In the genomic region with DNA sequence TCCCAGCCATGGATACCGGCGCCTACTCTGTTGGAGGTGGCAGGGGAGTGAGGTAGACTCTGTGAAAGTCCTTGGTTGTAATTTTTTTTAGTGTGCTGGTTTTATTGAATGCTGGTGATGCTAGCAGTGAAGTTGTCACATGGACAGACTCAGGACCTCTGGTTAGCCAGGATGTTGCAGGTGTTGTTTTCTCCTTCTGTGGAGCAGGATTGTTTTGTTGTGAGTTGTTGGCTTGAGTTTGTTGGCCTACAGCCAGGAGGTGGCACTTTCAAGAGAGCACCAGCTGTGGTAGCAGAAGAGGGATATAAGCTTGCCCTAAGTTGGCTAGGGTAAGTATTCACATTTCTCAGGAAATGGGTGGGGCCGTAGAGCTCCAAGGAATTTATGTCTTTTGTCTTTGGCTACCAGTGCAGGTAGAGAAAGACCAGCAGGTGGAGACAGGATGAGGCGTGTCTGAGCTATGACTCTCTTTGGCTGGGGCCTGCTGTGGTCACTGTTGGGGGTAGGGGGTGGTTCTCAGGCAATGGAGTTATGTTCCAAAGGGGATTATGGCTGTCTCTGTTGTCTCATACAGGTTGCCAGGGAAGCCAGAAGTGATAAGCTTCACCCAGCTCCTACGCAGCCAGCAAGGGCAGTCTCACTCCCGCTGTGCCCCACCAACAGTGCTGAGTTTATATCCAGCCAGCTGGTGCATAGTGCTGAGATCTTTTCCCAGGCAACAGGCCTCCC, we compare ENCODE assay signal across 17 cellular contexts.
DNase-seq lines count a peak whose midpoint lies in the region; ATAC-seq and TF ChIP-seq lines count a peak whose summit lies in the region.
"Had no signal": no experiment of that assay in that cellular context is flagged by ENCODE, and none has a peak within 500 bp of the region (broad histone marks: within the 10 kb centered on the region; RNA-seq: fewer than 3 reads in every experiment).

No MANE protein-coding gene starts in this region.

- DNase-seq in DMS 273 treated with DMSO at 0.1 percent for 48 hours (lab: John Stamatoyannopoulos, UW), result peak; percentile 98
- DNase-seq in MG63, result peak; percentile 26
- DNase-seq in PC-3, result peak; percentile 81
- peak; percentile 63 for DNase-seq in iPS DF 19.7 (ENCODE audit: low read depth, low spot score)
- DNase-seq in mucosa of gallbladder (ENCODE audit: low spot score), result no peak
- DNase-seq in T-helper 17 cell, result no peak
- DNase-seq: activated naive CD8-positive, alpha-beta T cell treated with anti-CD3 and anti-CD28 coated beads, Interleukin-2, amount 10 ng/mL, durations not matched to agents 7 days and 5 days; erythroblast; NCI-H2107; T-cell had no signal

- no peak overlapping the region for H3K4me2 ChIP-seq in PC-3 (ENCODE audit: low read length)

- POLR2A ChIA-PET in PC-3 (lab: Charles Lee; ENCODE audit: unreplicated experiment), result no interaction called here

- H3K4me3 ChIP-seq in MG63 (no peak overlapping the region), PC-3 (ENCODE audit: low read length) (no peak overlapping the region)

- H3K9ac ChIP-seq in PC-3 (ENCODE audit: low read length), result no peak overlapping the region

- CTCF ChIA-PET in PC-3 (lab: Charles Lee), result interaction anchor here (0.5 to 0.6 kb wide), 2 partner anchors 12 to 68 kb away, joined by 3 to 6 read pairs; no protein-coding TSS in a partner anchor

- H3K9me3 ChIP-seq in MG63 (no peaks in the 10 kb centered on the region), PC-3 (ENCODE audit: low read length) (no peaks in the 10 kb centered on the region), T-helper 17 cell (ENCODE audit: control insufficient read depth, low read length, poor library complexity, severe bottlenecking) (no peaks in the 10 kb centered on the region)

- no peak overlapping the region for H3K27ac ChIP-seq in PC-3 (ENCODE audit: low read length)

- H3K36me3 Mint-ChIP-seq in T-helper 17 cell (ENCODE audit: low read depth), result no peaks in the 10 kb centered on the region
- H3K36me3 Mint-ChIP-seq: activated naive CD8-positive, alpha-beta T cell treated with anti-CD3 and anti-CD28 coated beads, Interleukin-2, amount 10 ng/mL, durations not matched to agents 7 days and 5 days; stimulated activated memory B cell treated with anti-CD40 and anti-IgM and Interleukin-4, amounts not matched to agents 10 μg/mL and 1 μg/mL and 100 μg/mL, for 72 hours; T-cell had no signal

- H3F3A ChIP-seq in PC-3 (ENCODE audit: low read length, unreplicated experiment), result no peaks in the 10 kb centered on the region

- peaks cover 27% of the 10 kb centered on the region for H3K4me1 ChIP-seq in PC-3 (ENCODE audit: insufficient read depth, low read length)

- H3K27me3 ChIP-seq in MG63 (peaks cover 1% of the 10 kb centered on the region), PC-3 (ENCODE audit: low read length) (no peaks in the 10 kb centered on the region)

- no peaks in the 10 kb centered on the region for H3K9me2 ChIP-seq in PC-3 (replicated peaks; ENCODE audit: low read length)

- no peaks in the 10 kb centered on the region for H3K27me3 Mint-ChIP-seq in T-helper 17 cell
- H3K27me3 Mint-ChIP-seq: activated naive CD8-positive, alpha-beta T cell treated with anti-CD3 and anti-CD28 coated beads, Interleukin-2, amount 10 ng/mL, durations not matched to agents 7 days and 5 days; natural killer cell treated with Interleukin-12 subunit alpha and Interleukin-12 subunit beta and Interleukin-15 and Interleukin-18, amount 100 ng/mL, for 72 hours; T-cell had no signal

- no peaks in the 10 kb centered on the region for H3K79me2 ChIP-seq in PC-3 (ENCODE audit: low read length)

- peak; percentile 50 for TF ChIP-seq CTCF in PC-3 (conservative IDR thresholded peaks at IDR 0.05; ENCODE audit: low read depth, low read length)

- no TSS peak for BruUV-seq in PC-3 (replicated peaks; lab: Mats Ljungman, UMichigan)

- no peak overlapping the region for H2AFZ ChIP-seq in PC-3 (ENCODE audit: low read length)

- H3K27ac Mint-ChIP-seq in T-helper 17 cell, result no peak overlapping the region
- H3K27ac Mint-ChIP-seq: activated naive CD8-positive, alpha-beta T cell treated with anti-CD3 and anti-CD28 coated beads, Interleukin-2, amount 10 ng/mL, durations not matched to agents 7 days and 5 days; B cell; natural killer cell treated with Interleukin-12 subunit alpha and Interleukin-12 subunit beta and Interleukin-15 and Interleukin-18, amount 100 ng/mL, for 72 hours; stimulated activated memory B cell treated with anti-CD40 and anti-IgM and Interleukin-4, amounts not matched to agents 10 μg/mL and 1 μg/mL and 100 μg/mL, for 72 hours; T-cell had no signal

- no peaks in the 10 kb centered on the region for H3K36me3 ChIP-seq in MG63
- no peaks in the 10 kb centered on the region for H3K36me3 ChIP-seq in PC-3 (ENCODE audit: low read depth, low read length)

- no peak overlapping the region for H3K4me3 Mint-ChIP-seq in T-helper 17 cell
- H3K4me3 Mint-ChIP-seq: activated naive CD8-positive, alpha-beta T cell treated with anti-CD3 and anti-CD28 coated beads, Interleukin-2, amount 10 ng/mL, durations not matched to agents 7 days and 5 days; B cell; natural killer cell treated with Interleukin-12 subunit alpha and Interleukin-12 subunit beta and Interleukin-15 and Interleukin-18, amount 100 ng/mL, for 72 hours; stimulated activated memory B cell treated with anti-CD40 and anti-IgM and Interleukin-4, amounts not matched to agents 10 μg/mL and 1 μg/mL and 100 μg/mL, for 72 hours; T-cell had no signal

- ATAC-seq in PC-3 (peak; percentile 63), HG02970 (IDR thresholded peaks at IDR 0.05; ENCODE audit: low FRiP score, unreplicated experiment) (no peak), T-helper 17 cell (no peak), HG03439 (IDR thresholded peaks at IDR 0.05; ENCODE audit: unreplicated experiment) (no peak)
- ATAC-seq: activated CD4-positive, CD25-positive, alpha-beta regulatory T cell treated with anti-CD3 and anti-CD28 coated beads, Interleukin-2, amount 50 U/mL, for 24 hours; natural killer cell treated with Interleukin-12 subunit alpha and Interleukin-12 subunit beta and Interleukin-15 and Interleukin-18, amount 100 ng/mL, for 72 hours; Panc1; stimulated activated memory B cell treated with anti-CD40 and anti-IgM and Interleukin-4, amounts not matched to agents 10 μg/mL and 1 μg/mL and 100 μg/mL, for 72 hours; T-cell had no signal

- H3K4me1 Mint-ChIP-seq in T-helper 17 cell, result no peaks in the 10 kb centered on the region
- H3K4me1 Mint-ChIP-seq: activated naive CD8-positive, alpha-beta T cell treated with anti-CD3 and anti-CD28 coated beads, Interleukin-2, amount 10 ng/mL, durations not matched to agents 7 days and 5 days; B cell; stimulated activated memory B cell treated with anti-CD40 and anti-IgM and Interleukin-4, amounts not matched to agents 10 μg/mL and 1 μg/mL and 100 μg/mL, for 72 hours; T-cell had no signal

- intact Hi-C loops in PC-3 (cut with micrococcal nuclease), result no loop called here

- no peaks in the 10 kb centered on the region for H4K20me1 ChIP-seq in PC-3 (ENCODE audit: low read length)

Comparison
In these comparisons a context has a peak if more than half of its experiments do, and no peak if none do; other contexts are left out.
1. DNase-seq: peak in DMS 273 treated with DMSO at 0.1 percent for 48 hours (single experiment), MG63 (single experiment), PC-3 (single experiment) and iPS DF 19.7 (single experiment); none in mucosa of gallbladder (single experiment) and T-helper 17 cell (0 of 3).